In genomic region chr2:177604291-177605065, GRCh38 we compare ENCODE assay signal across 8 cellular contexts.
DNase-seq lines count a peak whose midpoint lies in the region; ATAC-seq and TF ChIP-seq lines count a peak whose summit lies in the region.

No MANE protein-coding gene starts in this region.

- no peak overlapping the region for H2BK120ac ChIP-seq in neuronal stem cell (ENCODE audit: low read depth, low read length)

- no peak overlapping the region for H3K23ac ChIP-seq in neuronal stem cell (ENCODE audit: low read depth, low read length, poor library complexity)

- H3K4ac ChIP-seq in neuronal stem cell (ENCODE audit: low read length) = no peak overlapping the region

- H3K36me3 Mint-ChIP-seq in HFFc6 (ENCODE audit: low read depth) = peaks cover 5% of the 10 kb centered on the region

- H2BK12ac ChIP-seq in neuronal stem cell (ENCODE audit: low read length) = no peak overlapping the region

- H3K27me3 ChIP-seq in neuronal stem cell (ENCODE audit: control insufficient read depth in 3 of 3, insufficient read depth in 3 of 3, low read depth in 1 of 3, low read length in 3 of 3) = no peaks in the 10 kb centered on the region

- no peak overlapping the region for H3K18ac ChIP-seq in neuronal stem cell (ENCODE audit: low read length)

- no peaks in the 10 kb centered on the region for H3K79me1 ChIP-seq in neuronal stem cell (ENCODE audit: low read depth, low read length)

- WGBS in neuronal stem cell (ENCODE audit: extremely low coverage in 2 of 2, insufficient read length in 2 of 2, insufficient replicate concordance in 1 of 2), 2 donors = no CpG with 5 or more reads among the region's 3 CpGs

- peak overlapping the region; percentile 72 for H3K4me3 Mint-ChIP-seq in HFFc6

- no peaks in the 10 kb centered on the region for H3K36me3 ChIP-seq in neuronal stem cell (replicated peaks in 1 of 2; ENCODE audit: control insufficient read depth in 2 of 2, insufficient read depth in 2 of 2, low read length in 2 of 2)

- peaks cover 6% of the 10 kb centered on the region for H3K27me3 Mint-ChIP-seq in HFFc6 (ENCODE audit: insufficient read depth)

- no peak overlapping the region for H3K27ac ChIP-seq in neuronal stem cell (replicated peaks; ENCODE audit: low read length)

- H2BK15ac ChIP-seq in neuronal stem cell (ENCODE audit: low read length) = no peak overlapping the region

- H2BK5ac ChIP-seq in neuronal stem cell (ENCODE audit: low read length) = no peak overlapping the region

- no peak overlapping the region for H3K14ac ChIP-seq in neuronal stem cell (ENCODE audit: low read length)

- ATAC-seq in HG03135 (IDR thresholded peaks at IDR 0.05; ENCODE audit: unreplicated experiment) = no peak
- ATAC-seq in HG03159 (IDR thresholded peaks at IDR 0.05; ENCODE audit: unreplicated experiment) = no peak

- H3K9me3 ChIP-seq in neuronal stem cell (replicated peaks in 1 of 2; ENCODE audit: control insufficient read depth in 2 of 2, insufficient read depth in 1 of 2, low read depth in 1 of 2, low read length in 2 of 2) = peaks cover 2 to 4% of the 10 kb centered on the region in 2 donors

- no peak overlapping the region for H3K9ac ChIP-seq in neuronal stem cell (ENCODE audit: low read depth, low read length, poor library complexity)

- no peak overlapping the region for H4K8ac ChIP-seq in neuronal stem cell (ENCODE audit: low read depth, low read length)

- DNase-seq in DMS 273 treated with DMSO at 0.1 percent for 48 hours (lab: John Stamatoyannopoulos, UW) (peak; percentile 74), HFFc6 (peak; percentile 55), RPMI7951 (ENCODE audit: low read depth) (peak; percentile 56), fibroblast of gingiva (ENCODE audit: low read depth) (peak; percentile 87), neuronal stem cell (ENCODE audit: low spot score) (peak; percentile 44), activated T-cell treated with anti-CD3 and anti-CD28 coated beads for 4 hours (no peak)

- H3K4me2 ChIP-seq in neuronal stem cell (ENCODE audit: insufficient read depth, low read length, poor library complexity, severe bottlenecking) = no peak overlapping the region

- no peak overlapping the region for H2AK5ac ChIP-seq in neuronal stem cell (ENCODE audit: low read depth, low read length)

- H2AFZ ChIP-seq in neuronal stem cell (ENCODE audit: low read length) = peak overlapping the region; percentile 81

- no peak overlapping the region for H3K4me3 ChIP-seq in neuronal stem cell (ENCODE audit: low read length in 2 of 2)

- TF ChIP-seq CTCF in HFFc6 (IDR thresholded peaks at IDR 0.05) = peak; percentile 87

- H3K27ac Mint-ChIP-seq in HFFc6 = no peak overlapping the region; the same call in 1 of the 2 replicates

- peaks cover 36% of the 10 kb centered on the region for H3K4me1 Mint-ChIP-seq in HFFc6 (ENCODE audit: low read depth)

- peaks cover 19% of the 10 kb centered on the region for H3K9me3 Mint-ChIP-seq in HFFc6

- H3K4me1 ChIP-seq in neuronal stem cell (ENCODE audit: control insufficient read depth in 2 of 2, insufficient read depth in 1 of 2, low read depth in 1 of 2, low read length in 2 of 2) = peaks cover 2 to 3% of the 10 kb centered on the region in 2 donors

- no peak overlapping the region for H4K91ac ChIP-seq in neuronal stem cell (ENCODE audit: low read depth, low read length, poor library complexity)
